ENCODE assay signal across 8 cellular contexts in the genomic region with DNA sequence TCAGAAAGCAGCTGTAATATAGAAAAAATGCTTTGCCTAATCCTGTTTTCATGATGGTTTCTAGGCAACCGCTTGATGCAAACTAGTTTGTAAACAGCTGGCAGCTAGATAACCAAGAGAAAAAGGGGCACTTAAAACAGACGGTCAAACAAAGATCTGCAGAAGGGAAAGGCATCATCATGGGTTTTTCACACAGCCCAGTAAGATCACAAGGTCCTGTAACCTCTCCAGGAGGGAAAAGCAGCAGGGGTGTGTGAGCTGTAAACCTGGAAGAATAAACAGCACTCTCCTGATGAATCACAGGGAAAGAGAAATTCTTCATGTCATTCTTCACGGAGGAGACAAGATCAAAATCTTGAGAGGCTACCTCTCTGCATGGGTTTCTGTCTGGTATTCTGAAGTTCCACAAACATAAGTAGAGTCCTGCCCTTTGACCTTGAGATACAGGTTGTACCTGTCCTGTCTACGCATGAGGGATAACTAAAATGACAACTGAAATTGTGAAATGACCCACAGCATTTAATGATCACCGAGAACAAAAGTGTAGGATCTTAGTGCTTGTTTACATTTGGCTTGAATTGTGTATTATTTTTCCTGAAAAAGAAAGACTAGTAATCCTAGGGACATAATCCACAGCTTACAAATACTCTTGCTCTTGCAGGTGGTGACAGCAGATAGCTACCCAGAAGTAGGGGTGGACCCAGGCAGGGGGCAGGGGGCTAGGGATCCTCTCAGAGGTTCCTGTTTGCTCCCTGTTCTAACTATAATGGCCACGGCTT. TPM values are rescaled to one million over a fixed set of nuclear protein-coding genes. Genes with fewer than 3 reads are reported as not detected.
A peak's percentile ranks its signal among the peaks of the same experiment; 100 is the strongest.
DNase-seq lines count a peak whose midpoint lies in the region; ATAC-seq and TF ChIP-seq lines count a peak whose summit lies in the region.

No MANE protein-coding gene starts in this region.

- H3K4me2 ChIP-seq in osteoblast (ENCODE audit: insufficient read depth, low read length): peak overlapping the region; percentile 29

- TF ChIP-seq CTCF in osteoblast (IDR thresholded peaks at IDR 0.05; ENCODE audit: extremely low read depth, low read depth, low read length): no peak

- POLR2A ChIA-PET in activated CD4-positive, alpha-beta T cell treated with anti-CD3 and anti-CD28 coated beads for 36 hours (lab: Charles Lee): interaction anchor here (1.1 kb wide), 1 partner anchor 19 kb away, joined by 4 read pairs; no protein-coding TSS in a partner anchor

- no peaks in the 10 kb centered on the region for H3K27me3 Mint-ChIP-seq in activated CD4-positive, alpha-beta T cell treated with anti-CD3 and anti-CD28 coated beads for 36 hours

- no peaks in the 10 kb centered on the region for H3K27me3 ChIP-seq in ectodermal cell (ENCODE audit: control insufficient read depth, insufficient read depth, low read length, poor library complexity, severe bottlenecking)
- H3K27me3 ChIP-seq in osteoblast (ENCODE audit: insufficient read depth, low read length): no peaks in the 10 kb centered on the region

- CTCF ChIA-PET in activated CD4-positive, alpha-beta T cell treated with anti-CD3 and anti-CD28 coated beads for 36 hours (lab: Charles Lee): interaction anchor here (0.6 to 0.7 kb wide), 3 partner anchors 14 to 710 kb away, joined by 3 read pairs; no protein-coding TSS in a partner anchor

- intact Hi-C loops in activated CD4-positive, alpha-beta T cell treated with anti-CD3 and anti-CD28 coated beads for 36 hours (cut with DNase I, micrococcal nuclease): no loop called here

- H2AFZ ChIP-seq in osteoblast (ENCODE audit: low read length): no peak overlapping the region

- H3K36me3 ChIP-seq in ectodermal cell (ENCODE audit: control insufficient read depth, insufficient read depth, low read length) (no peaks in the 10 kb centered on the region), osteoblast (ENCODE audit: insufficient read depth, low read length) (peaks cover 44% of the 10 kb centered on the region)

- H3K27ac ChIP-seq in ectodermal cell (ENCODE audit: insufficient read depth, low read depth, low read length, poor library complexity, severe bottlenecking): peak overlapping the region; percentile 71
- peak overlapping the region; percentile 93 for H3K27ac ChIP-seq in osteoblast (ENCODE audit: low read depth, low read length)

- H3K4me3 Mint-ChIP-seq in stimulated activated effector memory CD8-positive, alpha-beta T cell treated with anti-CD3 and anti-CD28 coated beads, Interleukin-12 subunit alpha, Interleukin-12 subunit beta, amount 100 ng/mL, for 72 hours: no peak overlapping the region
- H3K4me3 Mint-ChIP-seq in activated CD4-positive, alpha-beta T cell treated with anti-CD3 and anti-CD28 coated beads for 36 hours: no peak overlapping the region

- peaks cover 100% of the 10 kb centered on the region for H3K79me2 ChIP-seq in osteoblast (ENCODE audit: insufficient read depth, low read length)

- H3K9me3 ChIP-seq in ectodermal cell (ENCODE audit: control insufficient read depth, low read length) (no peaks in the 10 kb centered on the region), osteoblast (ENCODE audit: low read depth, low read length) (no peaks in the 10 kb centered on the region)

- 45 to 52% methylated on average over 6 of the region's 6 CpGs for WGBS in ectodermal cell, 2 experiments

- peaks cover 20% of the 10 kb centered on the region for H3K4me1 ChIP-seq in ectodermal cell (ENCODE audit: control insufficient read depth, insufficient read depth, low read length)
- peaks cover 41% of the 10 kb centered on the region for H3K4me1 ChIP-seq in osteoblast (ENCODE audit: insufficient read depth, low read length)

- DNase-seq in NCI-H345 treated with DMSO at 0.1 percent for 48 hours (lab: John Stamatoyannopoulos, UW; ENCODE audit: unreplicated experiment) (peak; percentile 35), osteoblast (ENCODE audit: insufficient read length, low spot score, missing footprints) (no peak), C1 segment of cervical spinal cord (lab: John Stamatoyannopoulos, UW) (no peak)
- no peak for DNase-seq in stimulated activated effector memory CD8-positive, alpha-beta T cell treated with anti-CD3 and anti-CD28 coated beads, Interleukin-12 subunit alpha, Interleukin-12 subunit beta, amount 100 ng/mL, for 72 hours (ENCODE audit: low spot score in 2 of 2)
- no peak for DNase-seq in activated CD4-positive, alpha-beta T cell treated with anti-CD3 and anti-CD28 coated beads for 36 hours

- no peak overlapping the region for H3K27ac Mint-ChIP-seq in stimulated activated effector memory CD8-positive, alpha-beta T cell treated with anti-CD3 and anti-CD28 coated beads, Interleukin-12 subunit alpha, Interleukin-12 subunit beta, amount 100 ng/mL, for 72 hours
- no peak overlapping the region for H3K27ac Mint-ChIP-seq in activated CD4-positive, alpha-beta T cell treated with anti-CD3 and anti-CD28 coated beads for 36 hours

- ATAC-seq in GM19463 (IDR thresholded peaks at IDR 0.05; ENCODE audit: unreplicated experiment) (peak; percentile 62), GM21529 (IDR thresholded peaks at IDR 0.05; ENCODE audit: unreplicated experiment) (no peak)
- ATAC-seq in stimulated activated effector memory CD8-positive, alpha-beta T cell treated with anti-CD3 and anti-CD28 coated beads, Interleukin-12 subunit alpha, Interleukin-12 subunit beta, amount 100 ng/mL, for 72 hours: no peak
- no peak for ATAC-seq in activated CD4-positive, alpha-beta T cell treated with anti-CD3 and anti-CD28 coated beads for 36 hours

- no peaks in the 10 kb centered on the region for H3K9me3 Mint-ChIP-seq in stimulated activated effector memory CD8-positive, alpha-beta T cell treated with anti-CD3 and anti-CD28 coated beads, Interleukin-12 subunit alpha, Interleukin-12 subunit beta, amount 100 ng/mL, for 72 hours
- no peaks in the 10 kb centered on the region for H3K9me3 Mint-ChIP-seq in activated CD4-positive, alpha-beta T cell treated with anti-CD3 and anti-CD28 coated beads for 36 hours (ENCODE audit: low read depth)

- H4K20me1 ChIP-seq in osteoblast (ENCODE audit: insufficient read depth, low read length): peaks cover 13% of the 10 kb centered on the region

- peaks cover 23% of the 10 kb centered on the region for H3K36me3 Mint-ChIP-seq in stimulated activated effector memory CD8-positive, alpha-beta T cell treated with anti-CD3 and anti-CD28 coated beads, Interleukin-12 subunit alpha, Interleukin-12 subunit beta, amount 100 ng/mL, for 72 hours
- H3K36me3 Mint-ChIP-seq in activated CD4-positive, alpha-beta T cell treated with anti-CD3 and anti-CD28 coated beads for 36 hours (ENCODE audit: low read depth): peaks cover 5% of the 10 kb centered on the region

- H3K4me3 ChIP-seq in ectodermal cell (ENCODE audit: insufficient read depth, low read depth, low read length): no peak overlapping the region
- H3K4me3 ChIP-seq in osteoblast (ENCODE audit: insufficient read depth, low read length): no peak overlapping the region

- peaks cover 31% of the 10 kb centered on the region for H3K4me1 Mint-ChIP-seq in stimulated activated effector memory CD8-positive, alpha-beta T cell treated with anti-CD3 and anti-CD28 coated beads, Interleukin-12 subunit alpha, Interleukin-12 subunit beta, amount 100 ng/mL, for 72 hours
- H3K4me1 Mint-ChIP-seq in activated CD4-positive, alpha-beta T cell treated with anti-CD3 and anti-CD28 coated beads for 36 hours: peaks cover 14% of the 10 kb centered on the region

RNA-seq across cellular contexts. Expression of a gene that starts 48.0 kb away (rescaled TPM):
- polyA plus RNA-seq in ectodermal cell (2013, experiment 1 of 4): 27.3 TPM
- polyA plus RNA-seq in ectodermal cell (2013, experiment 2 of 4): 26.6 TPM
- 19.4 TPM for polyA plus RNA-seq in ectodermal cell (2013, experiment 3 of 4)
- 23.0 TPM for polyA plus RNA-seq in ectodermal cell (2013, experiment 4 of 4)
- total RNA-seq in osteoblast: 26.5 and 28.6 TPM in 2 replicates
- 10 to 100 TPM; 24.4 to 28.7 TPM for total RNA-seq in activated CD4-positive, alpha-beta T cell treated with anti-CD3 and anti-CD28 coated beads for 36 hours
